In genomic region chr4:100034265-100034664, GRCh38 we compare ENCODE assay signal across 1 cellular context.
TF ChIP-seq lines count a peak whose summit lies in the region.

No MANE protein-coding gene starts in this region.

TF ChIP-seq in SK-N-SH treated with all-trans-retinoic acid at 6 μM for 48 hours, 23 proteins besides CTCF, POLR2A, EP300 and RAD21 (continued from another document):
- no peak for TF ChIP-seq TCF4 (CRISPR knock-in tag; IDR thresholded peaks at IDR 0.05; ENCODE audit: borderline replicate concordance)
- no peak for TF ChIP-seq SNAI2 (CRISPR knock-in tag; IDR thresholded peaks at IDR 0.05)
- TF ChIP-seq TSHZ2 (CRISPR knock-in tag; IDR thresholded peaks at IDR 0.05): no peak
- no peak for TF ChIP-seq ZFP30 (CRISPR knock-in tag; IDR thresholded peaks at IDR 0.05)
- no peak for TF ChIP-seq ISL1 (CRISPR knock-in tag; IDR thresholded peaks at IDR 0.05)
